In genomic region chr10:65335311-65335710, GRCh38 we compare ENCODE assay signal across 23 cellular contexts.
A peak's percentile ranks its signal among the peaks of the same experiment; 100 is the strongest.
DNase-seq lines count a peak whose midpoint lies in the region; ATAC-seq, FAIRE-seq and TF ChIP-seq lines count a peak whose summit lies in the region.
"Had no signal": no experiment of that assay in that cellular context is flagged by ENCODE, and none has a peak within 500 bp of the region (broad histone marks: within the 10 kb centered on the region; RNA-seq: fewer than 3 reads in every experiment).

No MANE protein-coding gene starts in this region.

- H3K27me3 ChIP-seq in Karpas-422 (ENCODE audit: low read length), result no peaks in the 10 kb centered on the region
- H3K27me3 ChIP-seq: BE2C, BLaER1 had no signal

- H3K9ac ChIP-seq in Karpas-422 (ENCODE audit: low read length), result no peak overlapping the region
- H3K9ac ChIP-seq: BLaER1 had no signal

- no peak overlapping the region for H3K4me2 ChIP-seq in Karpas-422 (ENCODE audit: low read depth, low read length, poor library complexity, severe bottlenecking)
- H3K4me2 ChIP-seq: BLaER1 had no signal

- H4K20me1 ChIP-seq in Karpas-422 (ENCODE audit: insufficient read depth, low read depth, low read length), result no peaks in the 10 kb centered on the region
- H4K20me1 ChIP-seq: BLaER1 had no signal

- no peak for DNase-seq in Karpas-422
- DNase-seq in GM12892 (ENCODE audit: insufficient read length), result no peak
- DNase-seq in A172 (ENCODE audit: low spot score), result no peak
- DNase-seq: 8988T; ACHN; BE2C; C1 segment of cervical spinal cord; Caco-2; Calu3; CD4-positive, alpha-beta memory T cell; CD4-positive, CD25-positive, alpha-beta regulatory T cell; CD8-positive, alpha-beta memory T cell; DMS79 treated with DMSO at 0.1 percent for 48 hours; GF-D8 had no signal

- H3K27ac ChIP-seq in 22Rv1 (peak overlapping the region; percentile 14; the same call in 1 of the 2 replicates), Karpas-422 (ENCODE audit: low read length) (no peak overlapping the region), VCaP (0 out of 2 replicates have a peak overlapping the region, but pooled peaks have one; percentile 16)
- H3K27ac ChIP-seq: BLaER1 had no signal

- H3K9me2 ChIP-seq in Karpas-422 (replicated peaks; ENCODE audit: insufficient read depth, low read length), result no peaks in the 10 kb centered on the region

- H3K9me3 ChIP-seq in Karpas-422 (ENCODE audit: low read length), result no peaks in the 10 kb centered on the region
- H3K9me3 ChIP-seq: BE2C, BLaER1, Caco-2 had no signal

- TF ChIP-seq POLR2A in GM12892 (IDR thresholded peaks at IDR 0.05; ENCODE audit: low read depth, low read length), result no peak

- no peak for ATAC-seq in HG02678 (IDR thresholded peaks at IDR 0.05; ENCODE audit: unreplicated experiment)

- TF ChIP-seq CTCF in 22Rv1 (IDR thresholded peaks at IDR 0.05), result no peak
- no peak for TF ChIP-seq CTCF in VCaP (conservative IDR thresholded peaks at IDR 0.05)

- no peaks in the 10 kb centered on the region for H3K79me2 ChIP-seq in Karpas-422 (ENCODE audit: low read length)

- H3K36me3 ChIP-seq in Karpas-422 (ENCODE audit: insufficient read depth, low read length), result no peaks in the 10 kb centered on the region
- H3K36me3 ChIP-seq: BE2C, BLaER1 had no signal

- 0 out of 2 replicates have a peak overlapping the region, but pooled peaks have one; percentile 72 for H2AFZ ChIP-seq in Karpas-422 (ENCODE audit: low read length)

- no peaks in the 10 kb centered on the region for H3K4me1 ChIP-seq in Karpas-422 (ENCODE audit: low read length)
- H3K4me1 ChIP-seq: BLaER1 had no signal

- FAIRE-seq in GM12892 (lab: Jason Lieb, UNC), result no peak
- FAIRE-seq: D721Med, G401.6, GM12891, GM18507, GM19239 had no signal

- no peak overlapping the region for H3K4me3 ChIP-seq in Karpas-422 (ENCODE audit: low read length)
- H3K4me3 ChIP-seq: BLaER1 had no signal
